In the genomic region with DNA sequence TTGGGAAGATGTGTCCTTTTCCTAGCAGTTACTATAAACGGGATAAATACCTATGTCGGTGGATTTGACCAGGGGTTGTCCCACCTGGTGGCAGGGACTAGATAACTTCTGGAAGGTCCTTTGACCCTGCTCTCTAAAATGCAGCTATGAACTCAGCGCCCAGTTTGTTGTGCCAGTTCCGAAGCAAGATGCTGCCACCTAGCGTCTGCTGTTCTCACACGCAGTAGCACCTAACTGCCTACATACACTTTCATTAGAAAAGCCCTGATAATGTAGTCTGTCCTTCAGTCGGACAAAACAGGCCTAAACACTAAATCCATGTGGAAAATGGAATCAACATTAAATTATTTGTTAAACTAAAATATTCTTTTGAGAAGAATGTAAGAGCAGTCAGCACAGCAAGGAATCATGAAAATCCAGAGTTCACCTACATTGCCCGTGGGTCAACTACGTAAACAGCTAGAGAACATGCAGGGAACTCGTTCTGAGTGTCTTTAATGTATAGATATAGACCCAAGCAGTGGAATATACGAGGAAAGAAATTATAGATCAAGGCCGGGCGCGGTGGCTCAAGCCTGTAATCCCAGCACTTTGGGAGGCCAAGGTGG, we compare ENCODE assay signal across 9 cellular contexts. TPM values are rescaled to one million over a fixed set of nuclear protein-coding genes. Genes with fewer than 3 reads are reported as not detected.
DNase-seq lines count a peak whose midpoint lies in the region; ATAC-seq, FAIRE-seq and TF ChIP-seq lines count a peak whose summit lies in the region.
"Had no signal": no experiment of that assay in that cellular context is flagged by ENCODE, and none has a peak within 500 bp of the region (broad histone marks: within the 10 kb centered on the region; RNA-seq: fewer than 3 reads in every experiment).

No MANE protein-coding gene starts in this region.

- H3K27me3 ChIP-seq in neuronal stem cell (ENCODE audit: control insufficient read depth in 3 of 3, insufficient read depth in 3 of 3, low read depth in 1 of 3, low read length in 3 of 3): no peaks in the 10 kb centered on the region
- H3K27me3 ChIP-seq in stomach: no peaks in the 10 kb centered on the region

- no peak overlapping the region for H2AK5ac ChIP-seq in neuronal stem cell (ENCODE audit: low read depth, low read length)

- no peaks in the 10 kb centered on the region for H3K27me3 Mint-ChIP-seq in activated T-cell treated with anti-CD3 and anti-CD28 coated beads, Interleukin-2, amount 50 U/mL, for 4 hours (ENCODE audit: low read depth)

- H2AFZ ChIP-seq in neuronal stem cell (ENCODE audit: low read length): no peak overlapping the region

- H3K4me3 Mint-ChIP-seq in activated T-cell treated with anti-CD3 and anti-CD28 coated beads, Interleukin-2, amount 50 U/mL, for 4 hours: no peak overlapping the region

- no peak overlapping the region for H2BK5ac ChIP-seq in neuronal stem cell (ENCODE audit: low read length)

- peak; percentile 88 for TF ChIP-seq CTCF in fibroblast of the aortic adventitia (IDR thresholded peaks at IDR 0.05; ENCODE audit: insufficient read depth, low read length)
- TF ChIP-seq CTCF in stomach (IDR thresholded peaks at IDR 0.05): peak in 5 of 7 experiments; percentile 43 to 75 (median 69)

- H4K8ac ChIP-seq in neuronal stem cell (ENCODE audit: low read depth, low read length): no peak overlapping the region

- FAIRE-seq in RCC 7860 (lab: Jason Lieb, UNC): peak; percentile 52

- no peak overlapping the region for H4K91ac ChIP-seq in neuronal stem cell (ENCODE audit: low read depth, low read length, poor library complexity)

- H3K36me3 Mint-ChIP-seq in activated T-cell treated with anti-CD3 and anti-CD28 coated beads, Interleukin-2, amount 50 U/mL, for 4 hours (ENCODE audit: insufficient read depth): peaks cover 5% of the 10 kb centered on the region

- H3K4me2 ChIP-seq in neuronal stem cell (ENCODE audit: insufficient read depth, low read length, poor library complexity, severe bottlenecking): no peak overlapping the region

- no peaks in the 10 kb centered on the region for H3K9me3 Mint-ChIP-seq in activated T-cell treated with anti-CD3 and anti-CD28 coated beads, Interleukin-2, amount 50 U/mL, for 4 hours

- no peak for TF ChIP-seq POLR2A in stomach (IDR thresholded peaks at IDR 0.05)

- intact Hi-C loops in stomach (cut with DNase I; ENCODE audit: low total_unique reads): no loop called here

- WGBS in neuronal stem cell (ENCODE audit: extremely low coverage in 2 of 2, insufficient read length in 2 of 2, insufficient replicate concordance in 1 of 2), 2 donors: no CpG with 5 or more reads among the region's 14 CpGs
- 38 to 45% (median 42%) methylated on average over 14 of the region's 14 CpGs for WGBS in stomach, 5 donors

- H3K36me3 ChIP-seq in neuronal stem cell (replicated peaks in 1 of 2; ENCODE audit: control insufficient read depth in 2 of 2, insufficient read depth in 2 of 2, low read length in 2 of 2) (peaks cover 0 to 25% of the 10 kb centered on the region in 2 donors), stomach (peaks cover 0 to 19% (median 11%) of the 10 kb centered on the region in 4 donors)

- H3K9me3 ChIP-seq in neuronal stem cell (replicated peaks in 1 of 2; ENCODE audit: control insufficient read depth in 2 of 2, insufficient read depth in 1 of 2, low read depth in 1 of 2, low read length in 2 of 2) (no peaks in the 10 kb centered on the region), stomach (no peaks in the 10 kb centered on the region)

- no peak overlapping the region for H3K4ac ChIP-seq in neuronal stem cell (ENCODE audit: low read length)

- no peak for TF ChIP-seq EP300 in stomach (IDR thresholded peaks at IDR 0.05)

- no peak overlapping the region for H2BK12ac ChIP-seq in neuronal stem cell (ENCODE audit: low read length)

- no peak overlapping the region for H3K4me3 ChIP-seq in fibroblast of the aortic adventitia (ENCODE audit: low read depth, low read length)
- H3K4me3 ChIP-seq in neuronal stem cell (ENCODE audit: low read length in 2 of 2): no peak overlapping the region
- no peak overlapping the region for H3K4me3 ChIP-seq in stomach

- no peak overlapping the region for H2BK120ac ChIP-seq in neuronal stem cell (ENCODE audit: low read depth, low read length)

- no peaks in the 10 kb centered on the region for H3K79me1 ChIP-seq in neuronal stem cell (ENCODE audit: low read depth, low read length)

- H3K27ac ChIP-seq in neuronal stem cell (replicated peaks; ENCODE audit: low read length): no peak overlapping the region
- no peak overlapping the region for H3K27ac ChIP-seq in stomach
- H3K27ac ChIP-seq: epithelial cell of prostate had no signal

- H3K9ac ChIP-seq in neuronal stem cell (ENCODE audit: low read depth, low read length, poor library complexity): no peak overlapping the region

- peak; percentile 80 to 85 for ATAC-seq in activated T-cell treated with anti-CD3 and anti-CD28 coated beads, Interleukin-2, amount 50 U/mL, for 4 hours
- no peak for ATAC-seq in GM21723 (IDR thresholded peaks at IDR 0.05; ENCODE audit: unreplicated experiment)

- no peak overlapping the region for H3K23ac ChIP-seq in neuronal stem cell (ENCODE audit: low read depth, low read length, poor library complexity)

- H2BK15ac ChIP-seq in neuronal stem cell (ENCODE audit: low read length): no peak overlapping the region

- no peak overlapping the region for H3K18ac ChIP-seq in neuronal stem cell (ENCODE audit: low read length)

- H3K14ac ChIP-seq in neuronal stem cell (ENCODE audit: low read length): no peak overlapping the region

- H3K4me1 Mint-ChIP-seq in activated T-cell treated with anti-CD3 and anti-CD28 coated beads, Interleukin-2, amount 50 U/mL, for 4 hours (ENCODE audit: low read depth): peaks cover 6% of the 10 kb centered on the region

- H3K4me1 ChIP-seq in neuronal stem cell (ENCODE audit: control insufficient read depth in 2 of 2, insufficient read depth in 1 of 2, low read depth in 1 of 2, low read length in 2 of 2) (no peaks in the 10 kb centered on the region), stomach (no peaks in the 10 kb centered on the region)

- DNase-seq in ELF-1 (ENCODE audit: low read depth, low spot score): peak; percentile 83
- DNase-seq in LHCN-M2 (ENCODE audit: low read depth): peak; percentile 61
- peak; percentile 48 for DNase-seq in RCC 7860 (ENCODE audit: low spot score)
- DNase-seq in activated T-cell treated with anti-CD3 and anti-CD28 coated beads, Interleukin-2, amount 50 U/mL, for 4 hours: peak; percentile 68
- peak; percentile 78 for DNase-seq in fibroblast of the aortic adventitia (ENCODE audit: low read depth)
- peak; percentile 48 for DNase-seq in neuronal stem cell (ENCODE audit: low spot score)
- peak; percentile 78 for DNase-seq in stomach

RNA-seq across cellular contexts. Expression of gene CRACR2A, which starts 51.1 kb away (rescaled TPM):
- 6.7 and 7.0 TPM in 2 replicates for total RNA-seq in LHCN-M2 (2014; rRNA removed)
- 3.7 TPM for polyA plus RNA-seq in LHCN-M2 (2012)
- 10 to 100 TPM; 31.8 to 48.0 (median 46.2) TPM for total RNA-seq in activated T-cell treated with anti-CD3 and anti-CD28 coated beads, Interleukin-2, amount 50 U/mL, for 4 hours
- 4.8 and 16.8 TPM in 2 replicates for total RNA-seq in fibroblast of the aortic adventitia (ENCODE audit: low replicate concordance)
- polyA plus RNA-seq in neuronal stem cell (2013, experiment 1 of 2): 0.71 TPM
- polyA plus RNA-seq in neuronal stem cell (2013, experiment 2 of 2): 0.64 TPM
- 10 to 100 TPM in 1 of 5 donors, 1 to 10 TPM in 4; 1.8 to 66.6 (median 5.7) TPM for total RNA-seq in stomach
- polyA plus RNA-seq in stomach: 1 to 10 TPM in 1 of 3 donors, under 1 TPM in 2; 0.15 to 1.4 (median 0.75) TPM
